Comparison of ENCODE assay signal across 16 cellular contexts in the genomic region with DNA sequence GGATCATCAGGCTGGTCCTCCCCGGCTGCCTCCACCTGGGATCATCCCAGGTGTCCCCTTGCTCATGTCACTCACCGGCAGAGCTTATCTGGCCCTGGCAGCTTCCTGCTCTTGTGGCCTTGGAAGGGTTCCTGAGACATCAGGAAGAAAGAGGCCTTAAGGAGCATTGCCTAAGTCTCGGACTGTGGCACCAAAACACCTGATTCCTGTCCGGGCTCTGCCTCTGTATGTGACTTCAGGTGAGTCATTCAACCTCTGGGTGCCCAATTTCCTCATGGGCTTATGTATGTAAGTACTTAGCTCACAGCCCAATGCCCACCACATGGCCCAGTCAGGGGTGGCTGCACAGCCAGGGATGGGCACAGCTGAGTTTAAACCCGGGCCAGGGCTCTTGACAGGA.
DNase-seq lines count a peak whose midpoint lies in the region; ATAC-seq and TF ChIP-seq lines count a peak whose summit lies in the region.
"Had no signal": no experiment of that assay in that cellular context is flagged by ENCODE, and none has a peak within 500 bp of the region (broad histone marks: within the 10 kb centered on the region; RNA-seq: fewer than 3 reads in every experiment).

No MANE protein-coding gene starts in this region.

- H3K79me2 ChIP-seq in osteoblast (ENCODE audit: insufficient read depth, low read length), result no peaks in the 10 kb centered on the region

- no peaks in the 10 kb centered on the region for H4K20me1 ChIP-seq in osteoblast (ENCODE audit: insufficient read depth, low read length)

- no peak overlapping the region for H2AFZ ChIP-seq in osteoblast (ENCODE audit: low read length)

- intact Hi-C loops in body of pancreas (cut with DNase I), result no loop called here
- intact Hi-C loops in prostate gland (cut with DNase I), result no loop called here

- no peaks in the 10 kb centered on the region for H3K36me3 ChIP-seq in body of pancreas (replicated peaks in 1 of 2; ENCODE audit: insufficient read depth in 1 of 2, low read depth in 2 of 2)
- no peaks in the 10 kb centered on the region for H3K36me3 ChIP-seq in kidney epithelial cell (ENCODE audit: control insufficient read depth, insufficient read depth, low read length)
- H3K36me3 ChIP-seq in osteoblast (ENCODE audit: insufficient read depth, low read length), result no peaks in the 10 kb centered on the region
- no peaks in the 10 kb centered on the region for H3K36me3 ChIP-seq in suprapubic skin
- no peaks in the 10 kb centered on the region for H3K36me3 ChIP-seq in prostate gland
- H3K36me3 ChIP-seq: BE2C, HAP-1 had no signal

- TF ChIP-seq EP300 in suprapubic skin (IDR thresholded peaks at IDR 0.05), result no peak

- peaks cover 7% of the 10 kb centered on the region for H3K4me1 ChIP-seq in body of pancreas
- H3K4me1 ChIP-seq in osteoblast (ENCODE audit: insufficient read depth, low read length), result no peaks in the 10 kb centered on the region
- H3K4me1 ChIP-seq in suprapubic skin, result no peaks in the 10 kb centered on the region
- H3K4me1 ChIP-seq in prostate gland (replicated peaks), result no peaks in the 10 kb centered on the region
- H3K4me1 ChIP-seq: HAP-1 had no signal

- ATAC-seq in body of pancreas, result peak; percentile 53
- ATAC-seq: A549 had no signal

- H3K27me3 ChIP-seq in body of pancreas (no peaks in the 10 kb centered on the region), kidney epithelial cell (ENCODE audit: control insufficient read depth, insufficient read depth, low read length) (no peaks in the 10 kb centered on the region), osteoblast (ENCODE audit: insufficient read depth, low read length) (peaks cover 3% of the 10 kb centered on the region), suprapubic skin (peaks cover 15% of the 10 kb centered on the region), prostate gland (replicated peaks; ENCODE audit: insufficient read depth) (no peaks in the 10 kb centered on the region)
- H3K27me3 ChIP-seq: BE2C had no signal

- H3K27ac ChIP-seq in body of pancreas (no peak overlapping the region), osteoblast (ENCODE audit: low read depth, low read length) (no peak overlapping the region), suprapubic skin (no peak overlapping the region), prostate gland (no peak overlapping the region)
- H3K27ac ChIP-seq: C4-2B, HL-60 had no signal

- H3K9me3 ChIP-seq in body of pancreas (no peaks in the 10 kb centered on the region), osteoblast (ENCODE audit: low read depth, low read length) (no peaks in the 10 kb centered on the region), suprapubic skin (no peaks in the 10 kb centered on the region), prostate gland (no peaks in the 10 kb centered on the region)
- H3K9me3 ChIP-seq: A549, BE2C, HAP-1 had no signal

- 19 to 24% methylated on average over 4 to 5 of the region's 5 CpGs for WGBS in body of pancreas, 2 donors
- WGBS in suprapubic skin, result 91% methylated on average over 5 of the region's 5 CpGs
- WGBS in prostate gland, result 85% methylated on average over 5 of the region's 5 CpGs

- TF ChIP-seq POLR2A in body of pancreas (IDR thresholded peaks at IDR 0.05) (no peak), suprapubic skin (IDR thresholded peaks at IDR 0.05) (no peak), prostate gland (IDR thresholded peaks at IDR 0.05) (no peak)

- H3K4me2 ChIP-seq in osteoblast (ENCODE audit: insufficient read depth, low read length), result no peak overlapping the region
- H3K4me2 ChIP-seq: A549 had no signal

- DNase-seq in body of pancreas (peak in 3 of 4 donors; percentile 37 to 52 (median 40)), kidney epithelial cell (ENCODE audit: low read depth) (peak; percentile 32), osteoblast (ENCODE audit: insufficient read length, low spot score, missing footprints) (peak; percentile 83), suprapubic skin (ENCODE audit: low spot score in 2 of 2) (no peak), NCI-H82 treated with DMSO at 0.1 percent for 48 hours (lab: John Stamatoyannopoulos, UW; ENCODE audit: unreplicated experiment) (no peak), T-helper 9 cell (no peak), prostate gland (ENCODE audit: low spot score) (no peak)
- DNase-seq: BE2C; CD4-positive, alpha-beta memory T cell; DMS79 treated with DMSO at 0.1 percent for 48 hours; EL; HFFc6 had no signal

- TF ChIP-seq CTCF in body of pancreas (IDR thresholded peaks at IDR 0.05), result no peak
- TF ChIP-seq CTCF in kidney epithelial cell (IDR thresholded peaks at IDR 0.05; ENCODE audit: insufficient read depth, low read length, poor library complexity, severe bottlenecking), result no peak
- TF ChIP-seq CTCF in osteoblast (IDR thresholded peaks at IDR 0.05; ENCODE audit: extremely low read depth, low read depth, low read length), result no peak
- TF ChIP-seq CTCF in suprapubic skin (IDR thresholded peaks at IDR 0.05), result no peak
- no peak for TF ChIP-seq CTCF in prostate gland (IDR thresholded peaks at IDR 0.05)

- no peak overlapping the region for H3K4me3 ChIP-seq in body of pancreas
- H3K4me3 ChIP-seq in kidney epithelial cell (ENCODE audit: low read depth, low read length), result no peak overlapping the region
- H3K4me3 ChIP-seq in osteoblast (ENCODE audit: insufficient read depth, low read length), result no peak overlapping the region
- H3K4me3 ChIP-seq in suprapubic skin, result no peak overlapping the region
- H3K4me3 ChIP-seq in prostate gland, result no peak overlapping the region
- H3K4me3 ChIP-seq: A549, HAP-1 had no signal

Comparison
In these comparisons a context has a peak if more than half of its experiments do, and no peak if none do; other contexts are left out.
1. DNase-seq: peak in body of pancreas (3 of 4), kidney epithelial cell (single experiment) and osteoblast (single experiment); none in suprapubic skin (0 of 2), NCI-H82 treated with DMSO at 0.1 percent for 48 hours (single experiment), T-helper 9 cell (single experiment) and prostate gland (single experiment).